In the genomic region with DNA sequence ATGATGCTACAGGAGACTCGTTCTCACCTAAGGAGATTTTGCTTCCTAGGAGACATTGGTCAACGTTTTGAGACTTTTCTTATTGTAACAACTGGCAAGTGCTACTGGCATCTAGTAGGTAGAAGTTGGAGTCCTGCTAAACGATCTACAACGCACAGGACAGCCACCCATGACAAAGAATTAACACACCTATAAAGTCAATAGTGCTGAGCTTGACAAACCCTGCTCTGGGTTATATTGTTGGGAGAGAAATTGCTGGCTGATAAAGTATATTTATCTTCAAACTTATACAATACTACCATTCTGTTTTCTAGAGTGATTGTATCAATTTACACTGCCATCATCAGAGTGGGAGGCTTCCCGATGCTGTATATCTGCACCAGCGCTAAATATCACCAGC, we compare ENCODE assay signal across 35 cellular contexts.
"Had no signal": no experiment of that assay in that cellular context is flagged by ENCODE, and none has a peak within 500 bp of the region (broad histone marks: within the 10 kb centered on the region; RNA-seq: fewer than 3 reads in every experiment).

No MANE protein-coding gene starts in this region.

- H3K9me3 ChIP-seq: MG63 had no signal

- DNase-seq: Kasumi-1, MG63, MM.1S, MV-4-11, NCI-H1048, NCI-H1092, NCI-H1092 treated with DMSO at 0.1 percent for 48 hours, NCI-H1105, NCI-H1105 treated with DMSO at 0.1 percent for 48 hours, NCI-H1417, NCI-H1417 treated with DMSO at 0.1 percent for 48 hours, NCI-H1436, NCI-H1436 treated with DMSO at 0.1 percent for 48 hours, NCI-H146, NCI-H1694, NCI-H1694 treated with DMSO at 0.1 percent for 48 hours, NCI-H187, NCI-H187 treated with DMSO at 0.1 percent for 48 hours, NCI-H1930, NCI-H2029, NCI-H2029 treated with DMSO at 0.1 percent for 48 hours, NCI-H2081, NCI-H2081 treated with DMSO at 0.1 percent for 48 hours, NCI-H2107, NCI-H2171, NCI-H2171 treated with DMSO at 0.1 percent for 48 hours, NCI-H2227 treated with DMSO at 0.1 percent for 48 hours, NCI-H226, NCI-H345, NCI-H446, NCI-H446 treated with DMSO at 0.1 percent for 48 hours, NCI-H510A, NCI-H510A treated with DMSO at 0.1 percent for 48 hours, NCI-H524, NCI-H524 treated with DMSO at 0.1 percent for 48 hours had no signal

- H3K27me3 ChIP-seq: MG63 had no signal

- H3K36me3 ChIP-seq: MG63 had no signal

- H3K4me3 ChIP-seq: MG63 had no signal
